Comparison of ENCODE assay signal across 1 cellular context in genomic region chr19:35609881-35610353, GRCh38.
TF ChIP-seq lines count a peak whose summit lies in the region.

No MANE protein-coding gene starts in this region.

TF ChIP-seq in GM12878, 131 proteins besides CTCF, POLR2A, EP300 and RAD21 (continues in another document):
- TF ChIP-seq SMARCA5 (IDR thresholded peaks at IDR 0.05) = no peak
- TF ChIP-seq MTA3 (IDR thresholded peaks at IDR 0.05; ENCODE audit: borderline replicate concordance, low read length) = no peak
- TF ChIP-seq EGR1 (IDR thresholded peaks at IDR 0.05; ENCODE audit: borderline replicate concordance in 1 of 2, low read depth in 2 of 2, low read length in 2 of 2) = no peak
- TF ChIP-seq MYB (IDR thresholded peaks at IDR 0.05; ENCODE audit: borderline replicate concordance, low read depth, low read length) = no peak
- no peak for TF ChIP-seq SREBF2 (IDR thresholded peaks at IDR 0.05; ENCODE audit: low read length)
- no peak for TF ChIP-seq ESRRA (IDR thresholded peaks at IDR 0.05; ENCODE audit: low read length)
- peak; percentile 64; the same call in 1 of the 2 replicates for TF ChIP-seq CREM (IDR thresholded peaks at IDR 0.05; ENCODE audit: low read depth)
- no peak for TF ChIP-seq PRDM15 (CRISPR knock-in tag; IDR thresholded peaks at IDR 0.05)
- TF ChIP-seq KAT2A (conservative IDR thresholded peaks at IDR 0.05; ENCODE audit: control insufficient read depth, low read depth, low read length) = no peak
- TF ChIP-seq GATAD2B (conservative IDR thresholded peaks at IDR 0.05; ENCODE audit: low read depth) = no peak
- no peak for TF ChIP-seq EED (IDR thresholded peaks at IDR 0.05; ENCODE audit: low read depth)
- TF ChIP-seq NFYA (IDR thresholded peaks at IDR 0.05; ENCODE audit: borderline replicate concordance, low read depth, low read length) = no peak
- no peak for TF ChIP-seq STAT1 (conservative IDR thresholded peaks at IDR 0.05)
- TF ChIP-seq CBX3 (IDR thresholded peaks at IDR 0.05; ENCODE audit: borderline replicate concordance, low read depth) = no peak
- TF ChIP-seq SUZ12 (IDR thresholded peaks at IDR 0.05; ENCODE audit: unreplicated experiment) = no peak
- TF ChIP-seq TCF3 (IDR thresholded peaks at IDR 0.05; ENCODE audit: borderline replicate concordance, insufficient read depth, low read depth, low read length) = no peak
- TF ChIP-seq ZNF592 (IDR thresholded peaks at IDR 0.05) = no peak
- TF ChIP-seq ETV6 (conservative IDR thresholded peaks at IDR 0.05 in 1 of 2, IDR thresholded peaks at IDR 0.05 in 1 of 2; ENCODE audit: borderline replicate concordance in 1 of 2, low read depth in 1 of 2) = peak in 1 of 2 experiments; percentile 75; a peak in 1 of 4 replicates
- no peak for TF ChIP-seq ZNF274 (IDR thresholded peaks at IDR 0.05; ENCODE audit: insufficient read depth, insufficient read length)
- TF ChIP-seq BRCA1 (IDR thresholded peaks at IDR 0.05; ENCODE audit: low read depth, low read length) = no peak
- TF ChIP-seq GABPA (IDR thresholded peaks at IDR 0.05; ENCODE audit: low read depth) = no peak
- TF ChIP-seq RELB (IDR thresholded peaks at IDR 0.05; ENCODE audit: low read depth) = peak; percentile 68; the same call in 1 of the 2 replicates
- TF ChIP-seq BHLHE40 (IDR thresholded peaks at IDR 0.05; ENCODE audit: borderline replicate concordance in 1 of 2, low read depth in 2 of 2, low read length in 1 of 2) = peak; percentile 19 to 51; a peak in 1 of 4 replicates
- no peak for TF ChIP-seq CHD4 (IDR thresholded peaks at IDR 0.05)
- no peak for TF ChIP-seq TARDBP (IDR thresholded peaks at IDR 0.05; ENCODE audit: borderline replicate concordance)
- TF ChIP-seq CEBPB (IDR thresholded peaks at IDR 0.05; ENCODE audit: borderline replicate concordance in 1 of 2, low read depth in 2 of 2, low read length in 2 of 2) = no peak
- no peak for TF ChIP-seq TCF7 (IDR thresholded peaks at IDR 0.05; ENCODE audit: borderline replicate concordance)
- peak; percentile 56; the same call in 1 of the 2 replicates for TF ChIP-seq CREB1 (IDR thresholded peaks at IDR 0.05; ENCODE audit: low read depth)
- 0 out of 2 replicates have a peak, but pooled peaks have one; percentile 13 for TF ChIP-seq PKNOX1 (IDR thresholded peaks at IDR 0.05)
- TF ChIP-seq RELA (IDR thresholded peaks at IDR 0.05; ENCODE audit: borderline replicate concordance, partially characterized antibody) = no peak
- no peak for TF ChIP-seq HDAC6 (IDR thresholded peaks at IDR 0.05; ENCODE audit: unreplicated experiment)
- TF ChIP-seq NR2F1 (conservative IDR thresholded peaks at IDR 0.05) = peak; percentile 27; the same call in 1 of the 2 replicates
- TF ChIP-seq SIN3A (IDR thresholded peaks at IDR 0.05; ENCODE audit: low read depth, low read length) = no peak
- TF ChIP-seq RUNX3 (IDR thresholded peaks at IDR 0.05; ENCODE audit: low read length) = 0 out of 2 replicates have a peak, but pooled peaks have one; percentile 21
- TF ChIP-seq, protein P1, sequence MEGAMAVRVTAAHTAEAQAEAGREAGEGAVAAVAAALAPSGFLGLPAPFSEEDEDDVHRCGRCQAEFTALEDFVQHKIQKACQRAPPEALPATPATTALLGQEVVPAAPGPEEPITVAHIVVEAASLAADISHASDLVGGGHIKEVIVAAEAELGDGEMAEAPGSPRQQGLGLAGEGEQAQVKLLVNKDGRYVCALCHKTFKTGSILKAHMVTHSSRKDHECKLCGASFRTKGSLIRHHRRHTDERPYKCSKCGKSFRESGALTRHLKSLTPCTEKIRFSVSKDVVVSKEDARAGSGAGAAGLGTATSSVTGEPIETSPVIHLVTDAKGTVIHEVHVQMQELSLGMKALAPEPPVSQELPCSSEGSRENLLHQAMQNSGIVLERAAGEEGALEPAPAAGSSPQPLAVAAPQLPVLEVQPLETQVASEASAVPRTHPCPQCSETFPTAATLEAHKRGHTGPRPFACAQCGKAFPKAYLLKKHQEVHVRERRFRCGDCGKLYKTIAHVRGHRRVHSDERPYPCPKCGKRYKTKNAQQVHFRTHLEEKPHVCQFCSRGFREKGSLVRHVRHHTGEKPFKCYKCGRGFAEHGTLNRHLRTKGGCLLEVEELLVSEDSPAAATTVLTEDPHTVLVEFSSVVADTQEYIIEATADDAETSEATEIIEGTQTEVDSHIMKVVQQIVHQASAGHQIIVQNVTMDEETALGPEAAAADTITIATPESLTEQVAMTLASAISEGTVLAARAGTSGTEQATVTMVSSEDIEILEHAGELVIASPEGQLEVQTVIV (IDR thresholded peaks at IDR 0.05; ENCODE audit: borderline replicate concordance, partially characterized antibody) = no peak
- TF ChIP-seq FOS (IDR thresholded peaks at IDR 0.05; ENCODE audit: borderline replicate concordance, extremely low read depth, insufficient read length) = no peak
- TF ChIP-seq SPI1 (IDR thresholded peaks at IDR 0.05; ENCODE audit: borderline replicate concordance, insufficient read depth, low read depth, low read length) = peak; percentile 70
- TF ChIP-seq WRNIP1 (IDR thresholded peaks at IDR 0.05; ENCODE audit: borderline replicate concordance, low read depth, low read length) = no peak
- TF ChIP-seq BCL11A (IDR thresholded peaks at IDR 0.05; ENCODE audit: low read depth, low read length) = 0 out of 2 replicates have a peak, but pooled peaks have one; percentile 6
- TF ChIP-seq ZNF622 (IDR thresholded peaks at IDR 0.05) = no peak
- TF ChIP-seq EZH2 (IDR thresholded peaks at IDR 0.05; ENCODE audit: borderline replicate concordance, control insufficient read depth, low read depth, low read length) = no peak
- TF ChIP-seq KDM1A (IDR thresholded peaks at IDR 0.05; ENCODE audit: borderline replicate concordance) = no peak
- TF ChIP-seq STAT3 (IDR thresholded peaks at IDR 0.05; ENCODE audit: low read depth, low read length) = no peak
- no peak for TF ChIP-seq TBL1XR1 (IDR thresholded peaks at IDR 0.05; ENCODE audit: low read depth, low read length)
- no peak for TF ChIP-seq IRF5 (IDR thresholded peaks at IDR 0.05; ENCODE audit: borderline replicate concordance)
- TF ChIP-seq ZNF207 (IDR thresholded peaks at IDR 0.05; ENCODE audit: borderline replicate concordance) = no peak
- peak; percentile 73 for TF ChIP-seq IKZF1 (conservative IDR thresholded peaks at IDR 0.05)
- TF ChIP-seq ZBTB11 (CRISPR knock-in tag; IDR thresholded peaks at IDR 0.05) = no peak
- no peak for TF ChIP-seq SP1 (IDR thresholded peaks at IDR 0.05; ENCODE audit: low read depth, low read length)
- TF ChIP-seq IRF4 (IDR thresholded peaks at IDR 0.05; ENCODE audit: low read depth, low read length) = no peak
- TF ChIP-seq JUNB (IDR thresholded peaks at IDR 0.05) = no peak
